Comparison of ENCODE assay signal across 25 cellular contexts in genomic region chr10:124242791-124243190, GRCh38.
"Had no signal": no experiment of that assay in that cellular context is flagged by ENCODE, and none has a peak within 500 bp of the region (broad histone marks: within the 10 kb centered on the region; RNA-seq: fewer than 3 reads in every experiment).

No MANE protein-coding gene starts in this region.

- DNase-seq: activated CD4-positive, alpha-beta T cell treated with anti-CD3 and anti-CD28 coated beads, Interleukin-2, amount 10 ng/mL, durations not matched to agents 7 days and 5 days; activated CD4-positive, alpha-beta T cell treated with anti-CD3 and anti-CD28 coated beads, Interleukin-2, amount 50 U/mL, for 48 hours; activated CD8-positive, alpha-beta T cell treated with anti-CD3 and anti-CD28 coated beads, Interleukin-2, amount 10 ng/mL, durations not matched to agents 7 days and 5 days; activated naive CD4-positive, alpha-beta T cell; activated naive CD4-positive, alpha-beta T cell treated with anti-CD3 and anti-CD28 coated beads, Interleukin-2, amount 50 U/mL, for 16 hours; activated naive CD8-positive, alpha-beta T cell treated with anti-CD3 and anti-CD28 coated beads for 36 hours; activated T-cell treated with anti-CD3 and anti-CD28 coated beads, Interleukin-2, amount 50 U/mL, for 24 hours; amniotic stem cell; NCI-H1092 treated with DMSO at 0.1 percent for 48 hours; NCI-H1417 treated with DMSO at 0.1 percent for 48 hours; NCI-H187 treated with DMSO at 0.1 percent for 48 hours; NCI-H2081; NCI-H2171 treated with DMSO at 0.1 percent for 48 hours; NCI-H226; NCI-H446 treated with DMSO at 0.1 percent for 48 hours; NCI-H524; NCI-H69; NCI-H82; SHP77; SJCRH30 had no signal

- H3K27me3 ChIP-seq: ascending aorta, cardiac muscle cell, SJCRH30 had no signal

- ATAC-seq: activated CD8-positive, alpha-beta T cell treated with anti-CD3 and anti-CD28 coated beads, Interleukin-2, amount 10 ng/mL, durations not matched to agents 7 days and 5 days; K562; Panc1 had no signal

- H3K9me3 ChIP-seq: ascending aorta, SJCRH30 had no signal

- H3K36me3 ChIP-seq: ascending aorta, cardiac muscle cell, SJCRH30 had no signal

- H3K4me3 ChIP-seq: ascending aorta, cardiac muscle cell, K562, SJCRH30, SK-N-MC had no signal

- H3K27ac ChIP-seq: ascending aorta, cardiac muscle cell, SJCRH30, SK-N-MC had no signal

- H3K4me1 ChIP-seq: ascending aorta, SJCRH30 had no signal
